2 cellular contexts compared by ENCODE assay signal in genomic region chr5:97162045-97162444, GRCh38.
TF ChIP-seq lines count a peak whose summit lies in the region.

No MANE protein-coding gene starts in this region.

TF ChIP-seq in HEK293, 187 proteins besides CTCF, POLR2A, EP300 and RAD21 (continued from another document):
- peak; percentile 95; the same call in 1 of the 2 replicates for TF ChIP-seq MZF1 (tag by site-specific recombination; IDR thresholded peaks at IDR 0.05; ENCODE audit: borderline replicate concordance)
- TF ChIP-seq ZNF449 (tag by site-specific recombination; IDR thresholded peaks at IDR 0.05) = no peak
- peak; percentile 93 for TF ChIP-seq ZNF654 (tag by site-specific recombination; IDR thresholded peaks at IDR 0.05; ENCODE audit: low read depth)
- no peak for TF ChIP-seq TCF7L2 (IDR thresholded peaks at IDR 0.05; ENCODE audit: borderline replicate concordance, low read depth, low read length)
- peak; percentile 69 for TF ChIP-seq ZNF660 (tag by site-specific recombination; IDR thresholded peaks at IDR 0.05)
- 0 out of 2 replicates have a peak, but pooled peaks have one; percentile 47 for TF ChIP-seq ZEB2 (tag by site-specific recombination; IDR thresholded peaks at IDR 0.05)
- TF ChIP-seq KLF17 (tag by site-specific recombination; IDR thresholded peaks at IDR 0.05) = no peak
- peak; percentile 67 for TF ChIP-seq IKZF3 (tag by site-specific recombination; IDR thresholded peaks at IDR 0.05)
- TF ChIP-seq ZBTB48 (tag by site-specific recombination; IDR thresholded peaks at IDR 0.05) = 0 out of 2 replicates have a peak, but pooled peaks have one; percentile 44
- no peak for TF ChIP-seq ZNF610 (tag by site-specific recombination; IDR thresholded peaks at IDR 0.05; ENCODE audit: borderline replicate concordance)
- peak; percentile 51; the same call in 1 of the 2 replicates for TF ChIP-seq ZBTB17 (tag by site-specific recombination; IDR thresholded peaks at IDR 0.05)
- TF ChIP-seq ZNF366 (tag by site-specific recombination; conservative IDR thresholded peaks at IDR 0.05) = 0 out of 2 replicates have a peak, but pooled peaks have one; percentile 52
- no peak for TF ChIP-seq ZFP3 (tag by site-specific recombination; IDR thresholded peaks at IDR 0.05; ENCODE audit: low read depth)
- no peak for TF ChIP-seq RBAK (tag by site-specific recombination; IDR thresholded peaks at IDR 0.05)
- TF ChIP-seq ZNF37A (tag by site-specific recombination; IDR thresholded peaks at IDR 0.05) = no peak
- no peak for TF ChIP-seq ZNF544 (tag by site-specific recombination; IDR thresholded peaks at IDR 0.05)
- peak; percentile 67; the same call in 1 of the 2 replicates for TF ChIP-seq ZNF561 (tag by site-specific recombination; IDR thresholded peaks at IDR 0.05; ENCODE audit: borderline replicate concordance)
- TF ChIP-seq OSR2 (tag by site-specific recombination; IDR thresholded peaks at IDR 0.05) = no peak
- no peak for TF ChIP-seq ZNF266 (tag by site-specific recombination; IDR thresholded peaks at IDR 0.05; ENCODE audit: low read depth)

TF ChIP-seq in WTC11, 78 proteins besides CTCF, POLR2A, EP300 and RAD21 (continued from another document):
- no peak for TF ChIP-seq ZNF219 (CRISPR knock-in tag; IDR thresholded peaks at IDR 0.05; ENCODE audit: borderline replicate concordance)
- no peak for TF ChIP-seq SP1 (CRISPR knock-in tag; conservative IDR thresholded peaks at IDR 0.05)
- no peak for TF ChIP-seq RORB (CRISPR knock-in tag; IDR thresholded peaks at IDR 0.05)
